In genomic region chr4:137558951-137559350, GRCh38 we compare ENCODE assay signal across 1 cellular context.
TF ChIP-seq lines count a peak whose summit lies in the region.

No MANE protein-coding gene starts in this region.

TF ChIP-seq in IMR-90, 13 proteins besides CTCF, POLR2A, EP300 and RAD21 (continued from another document):
- no peak for TF ChIP-seq CEBPB (IDR thresholded peaks at IDR 0.05; ENCODE audit: low read depth, low read length)
